ENCODE assay signal across 23 cellular contexts in the genomic region with DNA sequence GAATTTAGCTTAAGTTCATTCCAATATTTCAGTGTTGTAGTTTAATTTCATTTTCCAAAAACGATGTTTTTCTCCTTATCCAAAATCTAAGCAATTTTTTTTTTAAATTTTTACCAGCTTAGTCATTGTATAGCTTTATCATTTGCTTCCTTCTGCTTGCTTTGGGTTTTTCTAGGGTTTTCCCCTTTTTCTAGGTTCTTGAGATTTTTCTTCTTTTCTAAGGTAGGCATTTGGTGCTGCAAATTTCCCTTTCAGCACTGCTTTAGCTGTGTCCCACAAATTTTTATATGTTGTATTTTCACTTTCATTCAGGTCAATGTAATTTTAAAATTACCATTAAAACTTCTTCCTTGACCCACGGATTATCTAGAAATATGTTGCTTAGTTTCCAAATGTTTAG. TPM values are rescaled to one million over a fixed set of nuclear protein-coding genes. Genes with fewer than 3 reads are reported as not detected.
DNase-seq lines count a peak whose midpoint lies in the region; ATAC-seq, FAIRE-seq and TF ChIP-seq lines count a peak whose summit lies in the region.
"Had no signal": no experiment of that assay in that cellular context is flagged by ENCODE, and none has a peak within 500 bp of the region (broad histone marks: within the 10 kb centered on the region; RNA-seq: fewer than 3 reads in every experiment).

No MANE protein-coding gene starts in this region.

- H3K36me3 ChIP-seq in Karpas-422 (ENCODE audit: insufficient read depth, low read length) = no peaks in the 10 kb centered on the region
- H3K36me3 ChIP-seq in upper lobe of right lung = no peaks in the 10 kb centered on the region
- no peaks in the 10 kb centered on the region for H3K36me3 ChIP-seq in spleen

- no peak overlapping the region for H3K4me3 Mint-ChIP-seq in activated T-helper 17 cell treated with anti-CD3 and anti-CD28 coated beads, Interleukin-2, amount 50 U/mL, for 72 hours

- no peak overlapping the region for H3K4me3 ChIP-seq in Karpas-422 (ENCODE audit: low read length)
- no peak overlapping the region for H3K4me3 ChIP-seq in upper lobe of right lung
- H3K4me3 ChIP-seq in spleen = no peak overlapping the region

- H3K4me1 Mint-ChIP-seq in activated T-helper 17 cell treated with anti-CD3 and anti-CD28 coated beads, Interleukin-2, amount 50 U/mL, for 72 hours = no peaks in the 10 kb centered on the region

- no peaks in the 10 kb centered on the region for H3K9me2 ChIP-seq in Karpas-422 (replicated peaks; ENCODE audit: insufficient read depth, low read length)

- no peak overlapping the region for H3K27ac ChIP-seq in Karpas-422 (ENCODE audit: low read length)
- H3K27ac ChIP-seq in upper lobe of right lung = no peak overlapping the region
- no peak overlapping the region for H3K27ac ChIP-seq in spleen

- no peak for DNase-seq in GM18507 (ENCODE audit: extremely low spot score, insufficient read length, low read depth)
- DNase-seq in Karpas-422 = no peak
- no peak for DNase-seq in activated CD8-positive, alpha-beta memory T cell treated with anti-CD3 and anti-CD28 coated beads, Interleukin-2, amount 50 U/mL, for 48 hours
- DNase-seq in upper lobe of right lung = no peak
- DNase-seq in spleen = no peak
- DNase-seq: 8988T, AML-193, C1 segment of cervical spinal cord, DMS53, GDM1, KBM-7, NCI-H1105, NCI-H146, NCI-H2029, NCI-H226, NCI-H524, NCI-H82, PC-3, Right ventricle myocardium superior had no signal

- no peaks in the 10 kb centered on the region for H3K27me3 ChIP-seq in Karpas-422 (ENCODE audit: low read length)
- H3K27me3 ChIP-seq in upper lobe of right lung = no peaks in the 10 kb centered on the region
- H3K27me3 ChIP-seq in spleen (replicated peaks in 1 of 7) = peaks cover 0 to 4% (median 0%) of the 10 kb centered on the region in 7 donors

- H4K20me1 ChIP-seq in Karpas-422 (ENCODE audit: insufficient read depth, low read depth, low read length) = no peaks in the 10 kb centered on the region

- no peak overlapping the region for H3K4me2 ChIP-seq in Karpas-422 (ENCODE audit: low read depth, low read length, poor library complexity, severe bottlenecking)

- peak; percentile 44 for FAIRE-seq in GM18507 (lab: Jason Lieb, UNC)
- FAIRE-seq: GM19239 had no signal

- no peak for TF ChIP-seq CTCF in upper lobe of right lung (IDR thresholded peaks at IDR 0.05)
- TF ChIP-seq CTCF in spleen (IDR thresholded peaks at IDR 0.05 in 8 of 11, conservative IDR thresholded peaks at IDR 0.05 in 3 of 11) = no peak

- no peaks in the 10 kb centered on the region for H3K79me2 ChIP-seq in Karpas-422 (ENCODE audit: low read length)

- 0 out of 2 replicates have a peak overlapping the region, but pooled peaks have one; percentile 6 for H2AFZ ChIP-seq in Karpas-422 (ENCODE audit: low read length)

- H3K9me3 ChIP-seq in Karpas-422 (ENCODE audit: low read length) (no peaks in the 10 kb centered on the region), upper lobe of right lung (no peaks in the 10 kb centered on the region), spleen (no peaks in the 10 kb centered on the region)

- H3K4me1 ChIP-seq in Karpas-422 (ENCODE audit: low read length) = peaks cover 17% of the 10 kb centered on the region
- no peaks in the 10 kb centered on the region for H3K4me1 ChIP-seq in upper lobe of right lung
- no peaks in the 10 kb centered on the region for H3K4me1 ChIP-seq in spleen

- no peak overlapping the region for H3K27ac Mint-ChIP-seq in activated T-helper 17 cell treated with anti-CD3 and anti-CD28 coated beads, Interleukin-2, amount 50 U/mL, for 72 hours

- no peaks in the 10 kb centered on the region for H3K36me3 Mint-ChIP-seq in activated T-helper 17 cell treated with anti-CD3 and anti-CD28 coated beads, Interleukin-2, amount 50 U/mL, for 72 hours (ENCODE audit: low read depth)

- intact Hi-C loops in upper lobe of right lung (cut with DNase I) = no loop called here
- intact Hi-C loops in spleen (cut with DNase I; ENCODE audit: low total_unique reads) = no loop called here

- peaks cover 8% of the 10 kb centered on the region for H3K27me3 Mint-ChIP-seq in activated T-helper 17 cell treated with anti-CD3 and anti-CD28 coated beads, Interleukin-2, amount 50 U/mL, for 72 hours

- no peak overlapping the region for H3K9ac ChIP-seq in Karpas-422 (ENCODE audit: low read length)

- no peak for TF ChIP-seq POLR2A in spleen (IDR thresholded peaks at IDR 0.05)

- 44 to 50% (median 46%) methylated on average over 2 of the region's 2 CpGs for WGBS in spleen, 5 donors

- no peaks in the 10 kb centered on the region for H3K9me3 Mint-ChIP-seq in activated T-helper 17 cell treated with anti-CD3 and anti-CD28 coated beads, Interleukin-2, amount 50 U/mL, for 72 hours

- ATAC-seq in GM18907 (IDR thresholded peaks at IDR 0.05; ENCODE audit: unreplicated experiment) (peak; percentile 38), upper lobe of right lung (no peak), HG03095 (IDR thresholded peaks at IDR 0.05; ENCODE audit: unreplicated experiment) (no peak)
- peak; percentile 42 for ATAC-seq in activated T-helper 17 cell treated with anti-CD3 and anti-CD28 coated beads, Interleukin-2, amount 50 U/mL, for 72 hours (replicated peaks)
- ATAC-seq: PC-3 had no signal

RNA-seq across cellular contexts. Expression of gene CCDC112, which starts 34.4 kb away (rescaled TPM):
- total RNA-seq in Karpas-422 (2014; rRNA removed; shearing (Covaris generic); ENCODE audit: low replicate concordance) = 8.0 and 13.0 TPM in 2 replicates
- total RNA-seq in activated T-helper 17 cell treated with anti-CD3 and anti-CD28 coated beads, Interleukin-2, amount 50 U/mL, for 72 hours = 1 to 10 TPM; 1.4 to 1.7 TPM
- total RNA-seq in upper lobe of right lung (6.6 TPM), spleen (10 to 100 TPM in 1 of 7 donors, 1 to 10 TPM in 6; 3.4 to 12.7 (median 5.9) TPM)
- 1 to 10 TPM; 3.7 to 4.5 (median 4.0) TPM for polyA plus RNA-seq in spleen

Comparison
In these comparisons a context has a peak if more than half of its experiments do, and no peak if none do; other contexts are left out.
1. ATAC-seq: peak in GM18907 (single experiment) and activated T-helper 17 cell treated with anti-CD3 and anti-CD28 coated beads, Interleukin-2, amount 50 U/mL, for 72 hours (single experiment); none in upper lobe of right lung (single experiment) and HG03095 (single experiment).